8 cellular contexts compared by ENCODE assay signal in genomic region chr11:33736148-33736809, GRCh38. TPM values are rescaled to one million over a fixed set of nuclear protein-coding genes. Genes with fewer than 3 reads are reported as not detected.
DNase-seq lines count a peak whose midpoint lies in the region; ATAC-seq, FAIRE-seq and TF ChIP-seq lines count a peak whose summit lies in the region.

TSS of gene CD59 (minus strand) at chr11:33736423. CDS start at chr11:33722445, 13,978 bp downstream.

- TF ChIP-seq CTCF in ascending aorta (IDR thresholded peaks at IDR 0.05) (no peak), right atrium auricular region (IDR thresholded peaks at IDR 0.05) (no peak)

- ATAC-seq in GM18502 (IDR thresholded peaks at IDR 0.05; ENCODE audit: poor library complexity, unreplicated experiment) (peak; percentile 74), HG02884 (IDR thresholded peaks at IDR 0.05; ENCODE audit: unreplicated experiment) (peak; percentile 46)

- H3K4me1 ChIP-seq in ascending aorta (no peaks in the 10 kb centered on the region), right atrium auricular region (peaks cover 0 to 46% of the 10 kb centered on the region in 2 donors)

- peaks cover 0 to 2% of the 10 kb centered on the region in 2 donors for H3K36me3 ChIP-seq in ascending aorta
- peaks cover 8% of the 10 kb centered on the region for H3K36me3 ChIP-seq in right atrium auricular region

- H3K4me3 ChIP-seq in ascending aorta (peak within 1 kb of the TSS; percentile 89 to 95), right atrium auricular region (peak within 1 kb of the TSS; percentile 88 to 91)

- H3K27me3 ChIP-seq in ascending aorta: no peaks in the 10 kb centered on the region
- no peaks in the 10 kb centered on the region for H3K27me3 ChIP-seq in right atrium auricular region

- H3K9me3 ChIP-seq in ascending aorta: no peaks in the 10 kb centered on the region
- no peaks in the 10 kb centered on the region for H3K9me3 ChIP-seq in right atrium auricular region

- intact Hi-C loops in ascending aorta (cut with DNase I): loop anchor here (1.0 to 5.0 kb wide), 5 partner anchors 35 to 574 kb away; partner anchors contain the start of genes C11orf91, CSTF3, FBXO3 and HIPK3

- FAIRE-seq in urothelium cell line (lab: Jason Lieb, UNC): no peak

- peak; percentile 74 for DNase-seq in NCI-H1694 (lab: John Stamatoyannopoulos, UW)
- DNase-seq in T-helper 22 cell (ENCODE audit: low read depth): peak; percentile 84
- peak; percentile 84 to 97 for DNase-seq in ascending aorta (ENCODE audit: low spot score in 2 of 2)
- peak; percentile 95 for DNase-seq in right atrium auricular region (ENCODE audit: low spot score)
- DNase-seq in pulmonary artery endothelial cell (ENCODE audit: low read depth, low spot score): peak; percentile 82
- peak; percentile 96 for DNase-seq in urothelium cell line (ENCODE audit: low spot score)

- peak within 1 kb of the TSS; percentile 92 to 93 for H3K27ac ChIP-seq in ascending aorta
- H3K27ac ChIP-seq in right atrium auricular region: peak within 1 kb of the TSS; percentile 96 to 99

RNA-seq across cellular contexts. Expression of gene CD59, which starts in this region (rescaled TPM):
- total RNA-seq in ascending aorta (637 TPM), right atrium auricular region (100 to 1,000 TPM; 414 to 561 TPM), pulmonary artery endothelial cell (1,424 and 1,905 TPM in 2 replicates)

Comparison
In these comparisons a context has a peak if more than half of its experiments do, and no peak if none do; other contexts are left out.
1. Peak in every context shown above with its lines: DNase-seq, ATAC-seq, H3K4me3 ChIP-seq and H3K27ac ChIP-seq.